20 cellular contexts compared by ENCODE assay signal in genomic region chr2:162697111-162697510, GRCh38.
"Had no signal": no experiment of that assay in that cellular context is flagged by ENCODE, and none has a peak within 500 bp of the region (broad histone marks: within the 10 kb centered on the region; RNA-seq: fewer than 3 reads in every experiment).

No MANE protein-coding gene starts in this region.

- H3K36me3 ChIP-seq: MG63, SJSA1 had no signal

- H3K27ac ChIP-seq: SJSA1, SK-N-MC had no signal

- DNase-seq: Karpas-422, KG1, MG63, NCI-H1092, NCI-H1105 treated with DMSO at 0.1 percent for 48 hours, NCI-H1417 treated with DMSO at 0.1 percent for 48 hours, NCI-H146, NCI-H1694 treated with DMSO at 0.1 percent for 48 hours, NCI-H1930, NCI-H2081 treated with DMSO at 0.1 percent for 48 hours, NCI-H2227 treated with DMSO at 0.1 percent for 48 hours, NCI-H524, NCI-H526 treated with DMSO at 0.1 percent for 48 hours, NCI-H774, Right ventricle myocardium superior, RPMI8226, SIG-M5 had no signal

- FAIRE-seq: RCC 7860 had no signal

- H3K27me3 ChIP-seq: MG63, SJSA1 had no signal

- H3K4me3 ChIP-seq: MG63, SJSA1, SK-N-MC had no signal

- H3K4me1 ChIP-seq: SJSA1 had no signal

- H3K9me3 ChIP-seq: MG63, SJSA1 had no signal
